In genomic region chr7:12016439-12016838, GRCh38 we compare ENCODE assay signal across 19 cellular contexts.
DNase-seq lines count a peak whose midpoint lies in the region; ATAC-seq, FAIRE-seq and TF ChIP-seq lines count a peak whose summit lies in the region.
"Had no signal": no experiment of that assay in that cellular context is flagged by ENCODE, and none has a peak within 500 bp of the region (broad histone marks: within the 10 kb centered on the region; RNA-seq: fewer than 3 reads in every experiment).

No MANE protein-coding gene starts in this region.

- no peak overlapping the region for H2AFZ ChIP-seq in HepG2 (ENCODE audit: low read length)

- DNase-seq in right lobe of liver: no peak
- no peak for DNase-seq in HepG2 (ENCODE audit: low spot score)
- no peak for DNase-seq in SK-N-MC (ENCODE audit: low read depth, low spot score)
- no peak for DNase-seq in left lobe of liver (ENCODE audit: low spot score)
- DNase-seq in activated CD4-positive, alpha-beta T cell treated with anti-CD3 and anti-CD28 coated beads for 4 hours: no peak
- DNase-seq in NCI-H526 (lab: John Stamatoyannopoulos, UW): no peak
- DNase-seq: AML-193; Caco-2; CD4-positive, alpha-beta T cell; DMS79 treated with DMSO at 0.1 percent for 48 hours; HCEC 1CT had no signal

- H3K4me3 ChIP-seq in right lobe of liver: no peak overlapping the region
- H3K4me3 ChIP-seq in HepG2 (replicated peaks in 1 of 3; ENCODE audit: insufficient read depth in 1 of 3, low read depth in 2 of 3, low read length in 3 of 3): no peak overlapping the region
- H3K4me3 ChIP-seq in SK-N-MC: no peak overlapping the region
- H3K4me3 ChIP-seq: A549, GM12878 had no signal

- H3K9me3 ChIP-seq in right lobe of liver (no peaks in the 10 kb centered on the region), HepG2 (ENCODE audit: low read length) (no peaks in the 10 kb centered on the region), SK-N-MC (ENCODE audit: low read depth, low read length) (no peaks in the 10 kb centered on the region)
- H3K9me3 ChIP-seq: A549, Caco-2 had no signal

- POLR2A ChIA-PET in HepG2 (lab: Yijun Ruan, JAX): no interaction called here

- TF ChIP-seq RAD21 in HepG2 (CRISPR knock-in tag; IDR thresholded peaks at IDR 0.05): no peak

- intact Hi-C loops in right lobe of liver (cut with DNase I) (no loop called here), HepG2 (cut with micrococcal nuclease; ENCODE audit: unreplicated experiment) (no loop called here)

- no peak overlapping the region for H3K27ac ChIP-seq in right lobe of liver
- H3K27ac ChIP-seq in HepG2 (ENCODE audit: extremely low read length, insufficient read depth, low read length): no peak overlapping the region
- peak overlapping the region; percentile 65; the same call in 1 of the 2 replicates for H3K27ac ChIP-seq in SK-N-MC
- H3K27ac ChIP-seq: 22Rv1, A549, C4-2B, HL-60 had no signal

- H3K4me2 ChIP-seq in HepG2 (ENCODE audit: low read depth, low read length): no peak overlapping the region
- H3K4me2 ChIP-seq: A549 had no signal

- 31% methylated on average over 1 of the region's 1 CpG for WGBS in right lobe of liver (ENCODE audit: insufficient coverage, low coverage, low lambda C conversion rate, missing lambda C conversion rate)
- WGBS in HepG2 (ENCODE audit: low lambda C conversion rate): 3% methylated on average over 1 of the region's 1 CpG

- in situ Hi-C loops in HepG2 (cut with HindIII; ENCODE audit: extremely low pct_ligation_motif_present, low pct_unique_long_range_greater_than_20kb): no loop called here

- no TSS peak for BruUV-seq in HepG2 (replicated peaks; lab: Mats Ljungman, UMichigan)

- TF ChIP-seq CTCF in right lobe of liver (IDR thresholded peaks at IDR 0.05) (no peak), HepG2 (CRISPR knock-in tag; IDR thresholded peaks at IDR 0.05) (no peak)

- H3K36me3 ChIP-seq in right lobe of liver (no peaks in the 10 kb centered on the region), HepG2 (replicated peaks in 1 of 2; ENCODE audit: control insufficient read depth in 1 of 2, insufficient read depth in 2 of 2, low read length in 2 of 2) (no peaks in the 10 kb centered on the region), SK-N-MC (ENCODE audit: insufficient read depth, low read length) (no peaks in the 10 kb centered on the region)

- TF ChIP-seq POLR2A in right lobe of liver (IDR thresholded peaks at IDR 0.05) (no peak), HepG2 (IDR thresholded peaks at IDR 0.05; ENCODE audit: insufficient read depth in 1 of 2, low read depth in 2 of 2, low read length in 2 of 2) (no peak)

- H3K9ac ChIP-seq in HepG2 (ENCODE audit: insufficient read depth, low read depth, low read length) (no peak overlapping the region), SK-N-MC (ENCODE audit: insufficient read length) (no peak overlapping the region)

- H3K27me3 ChIP-seq in right lobe of liver (no peaks in the 10 kb centered on the region), HepG2 (ENCODE audit: control insufficient read depth in 1 of 2, insufficient read depth in 2 of 2, low read length in 2 of 2) (no peaks in the 10 kb centered on the region; a peak in 1 of 5 replicates)

- H3K4me1 ChIP-seq in right lobe of liver: no peaks in the 10 kb centered on the region
- no peaks in the 10 kb centered on the region for H3K4me1 ChIP-seq in HepG2 (ENCODE audit: insufficient read depth, low read length)
- H3K4me1 ChIP-seq: Caco-2 had no signal

- CTCF ChIA-PET in HepG2 (lab: Yijun Ruan, JAX; ENCODE audit: low intra/inter-chr PET ratio, low total read pairs): no interaction called here

- ATAC-seq in right lobe of liver (peak; percentile 32 to 73 (median 48)), HepG2 (no peak), left lobe of liver (peak; percentile 74), GM19328 (IDR thresholded peaks at IDR 0.05; ENCODE audit: unreplicated experiment) (no peak)
- ATAC-seq: A549, GM12878 had no signal

- no peaks in the 10 kb centered on the region for H3K79me2 ChIP-seq in HepG2 (ENCODE audit: insufficient read depth, low read length)

- TF ChIP-seq EP300 in HepG2 (IDR thresholded peaks at IDR 0.05; ENCODE audit: low read depth in 2 of 2, low read length in 2 of 2) (no peak), HepG2 (CRISPR knock-in tag; IDR thresholded peaks at IDR 0.05; ENCODE audit: borderline replicate concordance) (no peak)

- no peak for FAIRE-seq in HepG2 (lab: Jason Lieb, UNC)
- FAIRE-seq: A549, D721Med, GM12878, H1 had no signal

- H4K20me1 ChIP-seq in HepG2 (ENCODE audit: insufficient read depth, low read length): no peaks in the 10 kb centered on the region

TF ChIP-seq in HepG2, 621 proteins besides CTCF, POLR2A, EP300 and RAD21:
- TF ChIP-seq, protein P1, sequence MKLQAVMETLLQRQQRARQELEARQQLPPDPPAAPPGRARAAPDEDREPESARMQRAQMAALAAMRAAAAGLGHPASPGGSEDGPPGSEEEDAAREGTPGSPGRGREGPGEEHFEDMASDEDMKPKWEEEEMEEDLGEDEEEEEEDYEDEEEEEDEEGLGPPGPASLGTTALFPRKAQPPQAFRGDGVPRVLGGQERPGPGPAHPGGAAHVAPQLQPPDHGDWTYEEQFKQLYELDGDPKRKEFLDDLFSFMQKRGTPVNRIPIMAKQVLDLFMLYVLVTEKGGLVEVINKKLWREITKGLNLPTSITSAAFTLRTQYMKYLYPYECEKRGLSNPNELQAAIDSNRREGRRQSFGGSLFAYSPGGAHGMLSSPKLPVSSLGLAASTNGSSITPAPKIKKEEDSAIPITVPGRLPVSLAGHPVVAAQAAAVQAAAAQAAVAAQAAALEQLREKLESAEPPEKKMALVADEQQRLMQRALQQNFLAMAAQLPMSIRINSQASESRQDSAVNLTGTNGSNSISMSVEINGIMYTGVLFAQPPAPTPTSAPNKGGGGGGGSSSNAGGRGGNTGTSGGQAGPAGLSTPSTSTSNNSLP (IDR thresholded peaks at IDR 0.05; ENCODE audit: low read depth, low read length): no peak
- TF ChIP-seq HDAC6 (IDR thresholded peaks at IDR 0.05; ENCODE audit: low read depth, low read length): no peak
- no peak for TF ChIP-seq MAFG (CRISPR knock-in tag; IDR thresholded peaks at IDR 0.05)
- no peak for TF ChIP-seq ZNF33A (CRISPR knock-in tag; IDR thresholded peaks at IDR 0.05; ENCODE audit: borderline replicate concordance)
- no peak for TF ChIP-seq CHD2 (IDR thresholded peaks at IDR 0.05; ENCODE audit: low read depth, low read length)
- TF ChIP-seq ISX (CRISPR knock-in tag; conservative IDR thresholded peaks at IDR 0.05): no peak
- no peak for TF ChIP-seq ETV5 (CRISPR knock-in tag; IDR thresholded peaks at IDR 0.05; ENCODE audit: borderline replicate concordance)
- TF ChIP-seq MBNL3 (CRISPR knock-in tag; conservative IDR thresholded peaks at IDR 0.05): no peak
- no peak for TF ChIP-seq HMG20B (CRISPR knock-in tag; conservative IDR thresholded peaks at IDR 0.05)
- TF ChIP-seq, protein P2, sequence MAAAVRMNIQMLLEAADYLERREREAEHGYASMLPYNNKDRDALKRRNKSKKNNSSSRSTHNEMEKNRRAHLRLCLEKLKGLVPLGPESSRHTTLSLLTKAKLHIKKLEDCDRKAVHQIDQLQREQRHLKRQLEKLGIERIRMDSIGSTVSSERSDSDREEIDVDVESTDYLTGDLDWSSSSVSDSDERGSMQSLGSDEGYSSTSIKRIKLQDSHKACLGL (CRISPR knock-in tag; IDR thresholded peaks at IDR 0.05): no peak
- TF ChIP-seq HCFC1 (IDR thresholded peaks at IDR 0.05; ENCODE audit: low read depth, low read length): no peak
- no peak for TF ChIP-seq DZIP1 (CRISPR knock-in tag; IDR thresholded peaks at IDR 0.05)
- TF ChIP-seq ZNF572 (CRISPR knock-in tag; IDR thresholded peaks at IDR 0.05): no peak
- TF ChIP-seq NR2F1 (CRISPR knock-in tag; IDR thresholded peaks at IDR 0.05): no peak
- TF ChIP-seq ZNF788 (CRISPR knock-in tag; IDR thresholded peaks at IDR 0.05; ENCODE audit: borderline replicate concordance): no peak
- no peak for TF ChIP-seq TERF1 (CRISPR knock-in tag; IDR thresholded peaks at IDR 0.05)

Comparison
In these comparisons a context has a peak if more than half of its experiments do, and no peak if none do; other contexts are left out.
1. ATAC-seq: peak in right lobe of liver (4 of 4) and left lobe of liver (single experiment); none in HepG2 (single experiment) and GM19328 (single experiment).